8 cellular contexts compared by ENCODE assay signal in genomic region chr19:52735734-52736133, GRCh38. TPM values are rescaled to one million over a fixed set of nuclear protein-coding genes. Genes with fewer than 3 reads are reported as not detected.
A peak's percentile ranks its signal among the peaks of the same experiment; 100 is the strongest.
DNase-seq lines count a peak whose midpoint lies in the region; ATAC-seq and TF ChIP-seq lines count a peak whose summit lies in the region.

No MANE protein-coding gene starts in this region.

- H3K9ac ChIP-seq in BLaER1: peak overlapping the region; percentile 94

- peaks cover 26% of the 10 kb centered on the region for H3K4me1 ChIP-seq in BLaER1

- intact Hi-C loops in lower leg skin (cut with DNase I; ENCODE audit: low total_unique reads): no loop called here

- peaks cover 6% of the 10 kb centered on the region; the same call in 1 of the 2 replicates for H3K36me3 ChIP-seq in BLaER1

- DNase-seq in NCI-H2029 treated with DMSO at 0.1 percent for 48 hours (lab: John Stamatoyannopoulos, UW) (peak; percentile 79), lower leg skin (ENCODE audit: low spot score in 2 of 2) (peak; percentile 18 to 87), inferior parietal cortex (ENCODE audit: extremely low spot score) (no peak), NCI-H1694 treated with DMSO at 0.1 percent for 48 hours (lab: John Stamatoyannopoulos, UW) (no peak)

- H3K4me3 ChIP-seq in BLaER1 (no peak overlapping the region), lower leg skin (ENCODE audit: low read depth, poor library complexity, severe bottlenecking) (no peak overlapping the region)

- no peaks in the 10 kb centered on the region for H4K20me1 ChIP-seq in BLaER1

- WGBS in lower leg skin, 2 donors: 74 to 76% methylated on average over 18 of the region's 18 CpGs

- no peak for TF ChIP-seq POLR2A in lower leg skin (IDR thresholded peaks at IDR 0.05)

- peak overlapping the region; percentile 70 for H3K4me2 ChIP-seq in BLaER1

- H3K27ac ChIP-seq in BLaER1 (peak overlapping the region; percentile 87; the same call in 1 of the 2 replicates), cingulate gyrus (ENCODE audit: low read depth, low read length) (peak overlapping the region; percentile 74), temporal lobe (ENCODE audit: low read depth, low read length) (peak overlapping the region; percentile 82)

- no peaks in the 10 kb centered on the region for H3K9me3 ChIP-seq in BLaER1

- no peak for ATAC-seq in HG03442 (IDR thresholded peaks at IDR 0.05; ENCODE audit: unreplicated experiment)

- no peaks in the 10 kb centered on the region for H3K27me3 ChIP-seq in BLaER1

- TF ChIP-seq CTCF in lower leg skin (IDR thresholded peaks at IDR 0.05): no peak

RNA-seq across cellular contexts. Expression of gene ZNF611, which starts 0.9 kb away (rescaled TPM):
- 10 to 100 TPM in 2 of 4 donors, 1 to 10 TPM in 2; 7.8 to 13.5 (median 10.2) TPM for total RNA-seq in lower leg skin
- 35.7 TPM for total RNA-seq in temporal lobe

RNA-seq across cellular contexts. Expression of gene ZNF600, which starts 50.9 kb away (rescaled TPM):
- 10 to 100 TPM in 1 of 4 donors, 1 to 10 TPM in 3; 5.5 to 12.6 (median 7.9) TPM for total RNA-seq in lower leg skin
- total RNA-seq in temporal lobe: 0.74 TPM

Comparison
In these comparisons a context has a peak if more than half of its experiments do, and no peak if none do; other contexts are left out.
1. DNase-seq: peak in NCI-H2029 treated with DMSO at 0.1 percent for 48 hours (single experiment) and lower leg skin (2 of 2); none in inferior parietal cortex (single experiment) and NCI-H1694 treated with DMSO at 0.1 percent for 48 hours (single experiment).
2. Peak in every context shown above with its lines, with median percentiles within 50 percentile points of each other: H3K27ac ChIP-seq.